In the genomic region with DNA sequence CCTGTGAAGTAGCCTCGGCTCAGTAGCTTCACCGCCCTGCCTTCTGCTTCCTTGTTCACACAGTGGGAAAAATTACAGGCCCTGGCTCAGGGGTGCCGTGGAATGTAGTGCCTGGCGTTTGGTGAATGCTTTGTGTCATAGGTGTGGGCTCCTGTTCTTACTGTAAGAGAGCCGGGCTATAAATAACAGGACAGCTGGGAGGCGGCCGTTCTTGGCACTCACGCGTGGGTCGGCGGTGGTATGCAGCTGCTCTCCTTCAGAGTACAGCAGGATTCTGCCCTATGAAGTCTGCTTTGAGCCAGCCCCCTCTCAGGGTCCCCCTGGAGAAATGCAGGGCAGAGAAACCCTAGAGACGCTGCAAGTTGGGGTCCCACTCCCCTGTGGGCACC, we compare ENCODE assay signal across 14 cellular contexts.
A peak's percentile ranks its signal among the peaks of the same experiment; 100 is the strongest.
DNase-seq lines count a peak whose midpoint lies in the region; ATAC-seq lines count a peak whose summit lies in the region.
"Had no signal": no experiment of that assay in that cellular context is flagged by ENCODE, and none has a peak within 500 bp of the region (broad histone marks: within the 10 kb centered on the region; RNA-seq: fewer than 3 reads in every experiment).

No MANE protein-coding gene starts in this region.

- H3K36me3 ChIP-seq in rectal smooth muscle tissue (ENCODE audit: control insufficient read depth, insufficient read depth, low read length) (peaks cover 2% of the 10 kb centered on the region), GM23248 (ENCODE audit: low read depth) (no peaks in the 10 kb centered on the region)
- H3K36me3 ChIP-seq: breast epithelium had no signal

- H3K9ac ChIP-seq in rectal smooth muscle tissue (ENCODE audit: low read length) = no peak overlapping the region
- no peak overlapping the region for H3K9ac ChIP-seq in GM23248

- DNase-seq in G401 (ENCODE audit: low spot score) (peak; percentile 5), amniotic epithelial cell (ENCODE audit: low read depth) (peak; percentile 70), right cardiac atrium (peak; percentile 30 to 72 (median 69)), GM23248 (no peak), 8988T (no peak)
- DNase-seq in activated effector memory CD4-positive, alpha-beta T cell treated with anti-CD3 and anti-CD28 coated beads, Interleukin-2, amount 50 U/mL, for 16 hours = no peak
- DNase-seq: hippocampal formation; MM.1S; stimulated activated naive CD4-positive, alpha-beta T cell; T-helper 17 cell had no signal

- 51% methylated on average over 12 of the region's 12 CpGs for WGBS in right cardiac atrium
- WGBS in GM23248 (ENCODE audit: low coverage in 1 of 2, low lambda C conversion rate in 2 of 2, missing lambda C conversion rate in 2 of 2), 2 experiments = 75 to 80% methylated on average over 12 of the region's 12 CpGs

- H3K27me3 ChIP-seq in right cardiac atrium (ENCODE audit: control insufficient read depth, insufficient read depth) = no peaks in the 10 kb centered on the region
- H3K27me3 ChIP-seq in rectal smooth muscle tissue (ENCODE audit: control insufficient read depth, insufficient read depth, low read length) = no peaks in the 10 kb centered on the region
- no peaks in the 10 kb centered on the region; the same call in 1 of the 2 replicates for H3K27me3 ChIP-seq in GM23248 (replicated peaks; ENCODE audit: insufficient read depth)
- H3K27me3 ChIP-seq: breast epithelium had no signal

- in situ Hi-C loops in G401 (cut with HindIII; ENCODE audit: low sequenced_read_pairs) = no loop called here
- in situ Hi-C loops in GM23248 (cut with MboI) = no loop called here

- ATAC-seq in right cardiac atrium (peak; percentile 80 to 85), GM18520 (IDR thresholded peaks at IDR 0.05; ENCODE audit: unreplicated experiment) (no peak)
- ATAC-seq: T-helper 17 cell had no signal

- no peaks in the 10 kb centered on the region for H3K79me2 ChIP-seq in GM23248 (ENCODE audit: insufficient read depth)

- no peaks in the 10 kb centered on the region for H3K9me2 ChIP-seq in GM23248 (ENCODE audit: insufficient read depth)

- H4K20me1 ChIP-seq in GM23248 (ENCODE audit: insufficient read depth) = no peaks in the 10 kb centered on the region

- no peak overlapping the region for H3K4me3 ChIP-seq in right cardiac atrium (ENCODE audit: low read length)
- no peak overlapping the region for H3K4me3 ChIP-seq in rectal smooth muscle tissue (ENCODE audit: low read length)
- no peak overlapping the region for H3K4me3 ChIP-seq in GM23248
- H3K4me3 ChIP-seq: breast epithelium had no signal

- no peak overlapping the region for H2AFZ ChIP-seq in GM23248

- no peaks in the 10 kb centered on the region for H3F3A ChIP-seq in GM23248 (ENCODE audit: insufficient read depth)

- no peak overlapping the region for H3K4me2 ChIP-seq in GM23248 (ENCODE audit: unreplicated experiment)

- intact Hi-C loops in right cardiac atrium (cut with DNase I) = no loop called here

- H3K4me1 ChIP-seq in right cardiac atrium (ENCODE audit: control insufficient read depth, insufficient read depth, low read length) (peaks cover 3% of the 10 kb centered on the region), rectal smooth muscle tissue (ENCODE audit: control insufficient read depth, insufficient read depth, low read length) (peaks cover 7% of the 10 kb centered on the region), GM23248 (ENCODE audit: insufficient read depth) (no peaks in the 10 kb centered on the region)
- H3K4me1 ChIP-seq: breast epithelium had no signal

- H3K27ac ChIP-seq in right cardiac atrium (ENCODE audit: low read length) = peak overlapping the region; percentile 92
- peak overlapping the region; percentile 44 for H3K27ac ChIP-seq in rectal smooth muscle tissue (ENCODE audit: low read depth, low read length)
- H3K27ac ChIP-seq in GM23248 = no peak overlapping the region
- H3K27ac ChIP-seq: breast epithelium, C4-2B had no signal

- H3K9me3 ChIP-seq in right cardiac atrium (ENCODE audit: control insufficient read depth, low read length) (no peaks in the 10 kb centered on the region), GM23248 (ENCODE audit: low read depth) (no peaks in the 10 kb centered on the region)

Comparison
In these comparisons a context has a peak if more than half of its experiments do, and no peak if none do; other contexts are left out.
1. DNase-seq: peak in G401 (single experiment), amniotic epithelial cell (single experiment) and right cardiac atrium (3 of 3); none in GM23248 (single experiment), activated effector memory CD4-positive, alpha-beta T cell treated with anti-CD3 and anti-CD28 coated beads, Interleukin-2, amount 50 U/mL, for 16 hours (single experiment) and 8988T (single experiment).